Comparison of ENCODE assay signal across 22 cellular contexts in genomic region chr10:17854044-17854652, GRCh38. TPM values are rescaled to one million over a fixed set of nuclear protein-coding genes. Genes with fewer than 3 reads are reported as not detected.
DNase-seq lines count a peak whose midpoint lies in the region; ATAC-seq, FAIRE-seq and TF ChIP-seq lines count a peak whose summit lies in the region.
"Had no signal": no experiment of that assay in that cellular context is flagged by ENCODE, and none has a peak within 500 bp of the region (broad histone marks: within the 10 kb centered on the region; RNA-seq: fewer than 3 reads in every experiment).

No MANE protein-coding gene starts in this region.

- peaks cover 3% of the 10 kb centered on the region for H3K4me1 Mint-ChIP-seq in activated CD8-positive, alpha-beta memory T cell treated with anti-CD3 and anti-CD28 coated beads, Interleukin-2, amount 10 ng/mL, durations not matched to agents 7 days and 5 days
- peaks cover 12% of the 10 kb centered on the region for H3K4me1 Mint-ChIP-seq in T-helper 17 cell
- peaks cover 19 to 36% of the 10 kb centered on the region in 2 donors for H3K4me1 Mint-ChIP-seq in stimulated activated naive B cell treated with anti-CD40 and anti-IgM and Interleukin-4, amounts not matched to agents 10 μg/mL and 1 μg/mL and 100 μg/mL, for 72 hours

- H3K27me3 ChIP-seq in HepG2 (ENCODE audit: control insufficient read depth in 1 of 2, insufficient read depth in 2 of 2, low read length in 2 of 2) (peaks cover 0 to 5% of the 10 kb centered on the region in 2 experiments; a peak in 1 of 5 replicates), esophagus muscularis mucosa (no peaks in the 10 kb centered on the region)
- H3K27me3 ChIP-seq: adrenal gland, foreskin keratinocyte had no signal

- H3K9me3 Mint-ChIP-seq in activated CD8-positive, alpha-beta memory T cell treated with anti-CD3 and anti-CD28 coated beads, Interleukin-2, amount 10 ng/mL, durations not matched to agents 7 days and 5 days (ENCODE audit: low read depth): no peaks in the 10 kb centered on the region
- peaks cover 4 to 7% of the 10 kb centered on the region in 2 donors for H3K9me3 Mint-ChIP-seq in stimulated activated naive B cell treated with anti-CD40 and anti-IgM and Interleukin-4, amounts not matched to agents 10 μg/mL and 1 μg/mL and 100 μg/mL, for 72 hours
- H3K9me3 Mint-ChIP-seq: activated CD4-positive, alpha-beta T cell treated with anti-CD3 and anti-CD28 coated beads, Interleukin-2, amount 10 ng/mL, durations not matched to agents 7 days and 5 days; stimulated activated naive CD8-positive, alpha-beta T cell treated with anti-CD3 and anti-CD28 coated beads, Interleukin-15, Interleukin-2, amounts not matched to agents 100 ng/mL and 50 ng/mL, for 24 hours; T-helper 2 cell treated with Interferon-gamma antibody and Interleukin-4, amounts not matched to agents 5 μg/mL and 100 μg/mL, for 36 hours had no signal

- POLR2A ChIA-PET in HepG2 (lab: Yijun Ruan, JAX): no interaction called here

- peaks cover 6% of the 10 kb centered on the region for H3K27me3 Mint-ChIP-seq in activated CD8-positive, alpha-beta memory T cell treated with anti-CD3 and anti-CD28 coated beads, Interleukin-2, amount 10 ng/mL, durations not matched to agents 7 days and 5 days
- peaks cover 5% of the 10 kb centered on the region for H3K27me3 Mint-ChIP-seq in T-helper 17 cell
- peaks cover 0 to 5% of the 10 kb centered on the region in 2 donors for H3K27me3 Mint-ChIP-seq in stimulated activated naive B cell treated with anti-CD40 and anti-IgM and Interleukin-4, amounts not matched to agents 10 μg/mL and 1 μg/mL and 100 μg/mL, for 72 hours
- H3K27me3 Mint-ChIP-seq: activated CD4-positive, alpha-beta T cell treated with anti-CD3 and anti-CD28 coated beads, Interleukin-2, amount 10 ng/mL, durations not matched to agents 7 days and 5 days; stimulated activated naive CD8-positive, alpha-beta T cell treated with anti-CD3 and anti-CD28 coated beads, Interleukin-15, Interleukin-2, amounts not matched to agents 100 ng/mL and 50 ng/mL, for 24 hours had no signal

- H3K9ac ChIP-seq in HepG2 (ENCODE audit: insufficient read depth, low read depth, low read length): no peak overlapping the region

- TF ChIP-seq RAD21 in HepG2 (CRISPR knock-in tag; IDR thresholded peaks at IDR 0.05): no peak

- intact Hi-C loops in HepG2 (cut with micrococcal nuclease; ENCODE audit: unreplicated experiment): no loop called here
- intact Hi-C loops in esophagus muscularis mucosa (cut with DNase I): no loop called here

- TF ChIP-seq POLR2A in HepG2 (IDR thresholded peaks at IDR 0.05; ENCODE audit: insufficient read depth in 1 of 2, low read depth in 2 of 2, low read length in 2 of 2) (no peak), esophagus muscularis mucosa (IDR thresholded peaks at IDR 0.05; ENCODE audit: low read depth) (no peak)

- H3K27ac ChIP-seq in HepG2 (ENCODE audit: extremely low read length, insufficient read depth, low read length): no peak overlapping the region
- H3K27ac ChIP-seq in esophagus muscularis mucosa (replicated peaks in 1 of 4): no peak overlapping the region
- H3K27ac ChIP-seq: A549, adrenal gland, foreskin keratinocyte, skin epidermis had no signal

- H3K4me3 ChIP-seq in HepG2 (replicated peaks in 1 of 3; ENCODE audit: insufficient read depth in 1 of 3, low read depth in 2 of 3, low read length in 3 of 3) (no peak overlapping the region), esophagus muscularis mucosa (no peak overlapping the region)
- H3K4me3 ChIP-seq: A549, adrenal gland, skin epidermis had no signal

- no peak overlapping the region for H2AFZ ChIP-seq in HepG2 (ENCODE audit: low read length)

- FAIRE-seq in HepG2 (lab: Jason Lieb, UNC): no peak
- FAIRE-seq: A549, G401.6 had no signal

- no peak for DNase-seq in activated CD8-positive, alpha-beta memory T cell treated with anti-CD3 and anti-CD28 coated beads, Interleukin-2, amount 10 ng/mL, durations not matched to agents 7 days and 5 days
- DNase-seq in activated CD8-positive, alpha-beta memory T cell treated with anti-CD3 and anti-CD28 coated beads, Interleukin-2, amount 50 U/mL, for 4 hours: no peak
- no peak for DNase-seq in T-helper 17 cell
- no peak for DNase-seq in stimulated activated naive B cell treated with anti-CD40 and anti-IgM and Interleukin-4, amounts not matched to agents 10 μg/mL and 1 μg/mL and 100 μg/mL, for 72 hours
- no peak for DNase-seq in stimulated activated naive CD4-positive, alpha-beta T cell treated with Interleukin-2 at 50 U/mL for 16 hours (lab: John Stamatoyannopoulos, UW)
- no peak for DNase-seq in HepG2 (ENCODE audit: low spot score)
- DNase-seq in esophagus muscularis mucosa (ENCODE audit: extremely low spot score): no peak
- DNase-seq: activated CD4-positive, alpha-beta T cell treated with anti-CD3 and anti-CD28 coated beads, Interleukin-2, amount 10 ng/mL, durations not matched to agents 7 days and 5 days; adrenal gland; central memory CD4-positive, alpha-beta T cell; foreskin keratinocyte; HCEC 1CT; IMR-90; NCI-H1436; NCI-H226; SHP77 treated with DMSO at 0.1 percent for 48 hours had no signal

- 21% methylated on average over 7 of the region's 7 CpGs for WGBS in HepG2 (ENCODE audit: low lambda C conversion rate)
- 92% methylated on average over 7 of the region's 7 CpGs for WGBS in esophagus muscularis mucosa

- TF ChIP-seq CTCF in HepG2 (CRISPR knock-in tag; IDR thresholded peaks at IDR 0.05) (no peak), esophagus muscularis mucosa (IDR thresholded peaks at IDR 0.05) (no peak)

- no peak overlapping the region for H3K4me3 Mint-ChIP-seq in activated CD8-positive, alpha-beta memory T cell treated with anti-CD3 and anti-CD28 coated beads, Interleukin-2, amount 10 ng/mL, durations not matched to agents 7 days and 5 days
- no peak overlapping the region for H3K4me3 Mint-ChIP-seq in T-helper 17 cell
- no peak overlapping the region for H3K4me3 Mint-ChIP-seq in stimulated activated naive B cell treated with anti-CD40 and anti-IgM and Interleukin-4, amounts not matched to agents 10 μg/mL and 1 μg/mL and 100 μg/mL, for 72 hours
- H3K4me3 Mint-ChIP-seq: activated CD4-positive, alpha-beta T cell treated with anti-CD3 and anti-CD28 coated beads, Interleukin-2, amount 10 ng/mL, durations not matched to agents 7 days and 5 days; stimulated activated naive CD8-positive, alpha-beta T cell treated with anti-CD3 and anti-CD28 coated beads, Interleukin-15, Interleukin-2, amounts not matched to agents 100 ng/mL and 50 ng/mL, for 24 hours; T-helper 2 cell treated with Interferon-gamma antibody and Interleukin-4, amounts not matched to agents 5 μg/mL and 100 μg/mL, for 36 hours had no signal

- H3K79me2 ChIP-seq in HepG2 (ENCODE audit: insufficient read depth, low read length): no peaks in the 10 kb centered on the region

- BruUV-seq in HepG2 (replicated peaks; lab: Mats Ljungman, UMichigan): no TSS peak

- no peak for ATAC-seq in activated CD8-positive, alpha-beta memory T cell treated with anti-CD3 and anti-CD28 coated beads, Interleukin-2, amount 10 ng/mL, durations not matched to agents 7 days and 5 days
- ATAC-seq in HG03108 (IDR thresholded peaks at IDR 0.05; ENCODE audit: unreplicated experiment): peak; percentile 58
- peak; percentile 50 for ATAC-seq in T-helper 17 cell
- ATAC-seq in stimulated activated naive B cell treated with anti-CD40 and anti-IgM and Interleukin-4, amounts not matched to agents 10 μg/mL and 1 μg/mL and 100 μg/mL, for 72 hours (replicated peaks): peak; percentile 67 to 70
- no peak for ATAC-seq in HepG2
- ATAC-seq: A549, foreskin keratinocyte had no signal

- CTCF ChIA-PET in activated CD8-positive, alpha-beta memory T cell treated with anti-CD3 and anti-CD28 coated beads, Interleukin-2, amount 10 ng/mL, durations not matched to agents 7 days and 5 days (lab: Charles Lee): no interaction called here
- CTCF ChIA-PET in HepG2 (lab: Yijun Ruan, JAX; ENCODE audit: low intra/inter-chr PET ratio, low total read pairs): no interaction called here

- H4K20me1 ChIP-seq in HepG2 (ENCODE audit: insufficient read depth, low read length): no peaks in the 10 kb centered on the region

- H3K27ac Mint-ChIP-seq in activated CD8-positive, alpha-beta memory T cell treated with anti-CD3 and anti-CD28 coated beads, Interleukin-2, amount 10 ng/mL, durations not matched to agents 7 days and 5 days: peak overlapping the region; percentile 6
- H3K27ac Mint-ChIP-seq in T-helper 17 cell: no peak overlapping the region
- no peak overlapping the region for H3K27ac Mint-ChIP-seq in stimulated activated naive B cell treated with anti-CD40 and anti-IgM and Interleukin-4, amounts not matched to agents 10 μg/mL and 1 μg/mL and 100 μg/mL, for 72 hours
- H3K27ac Mint-ChIP-seq: activated CD4-positive, alpha-beta T cell treated with anti-CD3 and anti-CD28 coated beads, Interleukin-2, amount 10 ng/mL, durations not matched to agents 7 days and 5 days; T-helper 2 cell treated with Interferon-gamma antibody and Interleukin-4, amounts not matched to agents 5 μg/mL and 100 μg/mL, for 36 hours had no signal

- TF ChIP-seq EP300 in HepG2 (IDR thresholded peaks at IDR 0.05; ENCODE audit: low read depth in 2 of 2, low read length in 2 of 2) (no peak), HepG2 (CRISPR knock-in tag; IDR thresholded peaks at IDR 0.05; ENCODE audit: borderline replicate concordance) (no peak), esophagus muscularis mucosa (IDR thresholded peaks at IDR 0.05) (no peak)

- in situ Hi-C loops in HepG2 (cut with HindIII; ENCODE audit: extremely low pct_ligation_motif_present, low pct_unique_long_range_greater_than_20kb): no loop called here

- H3K36me3 ChIP-seq in HepG2 (replicated peaks in 1 of 2; ENCODE audit: control insufficient read depth in 1 of 2, insufficient read depth in 2 of 2, low read length in 2 of 2): no peaks in the 10 kb centered on the region
- H3K36me3 ChIP-seq in esophagus muscularis mucosa: no peaks in the 10 kb centered on the region

- no peaks in the 10 kb centered on the region for H3K36me3 Mint-ChIP-seq in activated CD8-positive, alpha-beta memory T cell treated with anti-CD3 and anti-CD28 coated beads, Interleukin-2, amount 10 ng/mL, durations not matched to agents 7 days and 5 days
- peaks cover 4% of the 10 kb centered on the region for H3K36me3 Mint-ChIP-seq in T-helper 17 cell (ENCODE audit: low read depth)
- no peaks in the 10 kb centered on the region for H3K36me3 Mint-ChIP-seq in stimulated activated naive B cell treated with anti-CD40 and anti-IgM and Interleukin-4, amounts not matched to agents 10 μg/mL and 1 μg/mL and 100 μg/mL, for 72 hours

- no peaks in the 10 kb centered on the region for H3K9me3 ChIP-seq in T-helper 17 cell (ENCODE audit: control insufficient read depth, low read length, poor library complexity, severe bottlenecking)
- no peaks in the 10 kb centered on the region for H3K9me3 ChIP-seq in HepG2 (ENCODE audit: low read length)
- no peaks in the 10 kb centered on the region for H3K9me3 ChIP-seq in esophagus muscularis mucosa
- H3K9me3 ChIP-seq: A549, adrenal gland had no signal

- H3K4me2 ChIP-seq in HepG2 (ENCODE audit: low read depth, low read length): no peak overlapping the region
- H3K4me2 ChIP-seq: A549 had no signal

- H3K4me1 ChIP-seq in HepG2 (ENCODE audit: insufficient read depth, low read length) (no peaks in the 10 kb centered on the region), esophagus muscularis mucosa (peaks cover 0 to 3% (median 0%) of the 10 kb centered on the region in 4 donors)
- H3K4me1 ChIP-seq: A549, foreskin keratinocyte had no signal

RNA-seq across cellular contexts. Expression of gene MRC1, which starts 45.0 kb away (rescaled TPM):
- under 1 TPM in 1 of 2 experiments, not detected in 1; 0.05 TPM for total RNA-seq in activated CD8-positive, alpha-beta memory T cell treated with anti-CD3 and anti-CD28 coated beads, Interleukin-2, amount 10 ng/mL, durations not matched to agents 7 days and 5 days
- total RNA-seq in T-helper 17 cell (under 1 TPM; 0.07 to 0.39 TPM), HepG2 (2016; rRNA removed; fragmentation: Illumina TruSeq; extraction: Trizol) (not detected in 2 replicates), esophagus muscularis mucosa (10 to 100 TPM; 21.9 to 69.6 (median 39.7) TPM)
- total RNA-seq in HepG2 (2016; cell fraction: cytosol; rRNA removed; fragmentation: Illumina TruSeq; extraction: Trizol; ENCODE audit: low read depth): not detected in 2 replicates
- not detected in 2 replicates for total RNA-seq in HepG2 (2016; cell fraction: insoluble cytoplasmic fraction; rRNA removed; fragmentation: Illumina TruSeq; extraction: Trizol)
- total RNA-seq in HepG2 (2016; cell fraction: membrane; rRNA removed; fragmentation: Illumina TruSeq; extraction: Trizol): not detected in 2 replicates
- total RNA-seq in HepG2 (2016; cell fraction: nucleus; rRNA removed; fragmentation: Illumina TruSeq; extraction: Trizol): not detected in 2 replicates
- polyA plus RNA-seq in HepG2 (2011; rRNA removed): not detected in 2 replicates
- polyA plus RNA-seq in HepG2 (2011; cell fraction: cytosol; rRNA removed): not detected in 2 replicates
- not detected in 2 replicates for polyA plus RNA-seq in HepG2 (2011; cell fraction: nucleus; rRNA removed)
- polyA plus RNA-seq in HepG2 (2012): not detected in 2 replicates
- not detected in 2 replicates for polyA plus RNA-seq in HepG2 (2016; cell fraction: cytosol; fragmentation: Illumina TruSeq; extraction: Trizol; ENCODE audit: low read depth)
- polyA plus RNA-seq in HepG2 (2016; cell fraction: insoluble cytoplasmic fraction; fragmentation: Illumina TruSeq; extraction: Trizol; ENCODE audit: low read depth): not detected in 2 replicates
- polyA plus RNA-seq in HepG2 (2016; cell fraction: membrane; fragmentation: Illumina TruSeq; extraction: Trizol; ENCODE audit: low read depth): not detected in 2 replicates
- polyA plus RNA-seq in HepG2 (2016; cell fraction: nucleus; fragmentation: Illumina TruSeq; extraction: Trizol; ENCODE audit: insufficient read depth, low read depth): not detected in 2 replicates
- polyA minus RNA-seq in HepG2 (2011; rRNA and poly(A)+ RNA removed; ENCODE audit: low replicate concordance): not detected in 2 replicates
- not detected in 2 replicates for polyA minus RNA-seq in HepG2 (2011; cell fraction: cytosol; rRNA and poly(A)+ RNA removed)
- not detected in 2 replicates for polyA minus RNA-seq in HepG2 (2011; cell fraction: nucleus; rRNA and poly(A)+ RNA removed)
- total RNA-seq: activated CD4-positive, alpha-beta T cell treated with anti-CD3 and anti-CD28 coated beads, Interleukin-2, amount 10 ng/mL, durations not matched to agents 7 days and 5 days; IMR-90 had no signal
- polyA plus RNA-seq: A549, foreskin keratinocyte, IMR-90 had no signal

Comparison
In these comparisons a context has a peak if more than half of its experiments do, and no peak if none do; other contexts are left out.
1. ATAC-seq: peak in HG03108 (single experiment), T-helper 17 cell (single experiment) and stimulated activated naive B cell treated with anti-CD40 and anti-IgM and Interleukin-4, amounts not matched to agents 10 μg/mL and 1 μg/mL and 100 μg/mL, for 72 hours (2 of 2); none in activated CD8-positive, alpha-beta memory T cell treated with anti-CD3 and anti-CD28 coated beads, Interleukin-2, amount 10 ng/mL, durations not matched to agents 7 days and 5 days (single experiment) and HepG2 (single experiment).
2. RNA of gene MRC1, which starts 45.0 kb away (total RNA-seq): 21.9 to 69.6 TPM in esophagus muscularis mucosa; 0.07 to 0.39 TPM in T-helper 17 cell, 0.05 TPM in activated CD8-positive, alpha-beta memory T cell treated with anti-CD3 and anti-CD28 coated beads, Interleukin-2, amount 10 ng/mL, durations not matched to agents 7 days and 5 days and not detected in HepG2; every median in the first group is over 10 times any median in the second.